31 cellular contexts compared by ENCODE assay signal in the genomic region with DNA sequence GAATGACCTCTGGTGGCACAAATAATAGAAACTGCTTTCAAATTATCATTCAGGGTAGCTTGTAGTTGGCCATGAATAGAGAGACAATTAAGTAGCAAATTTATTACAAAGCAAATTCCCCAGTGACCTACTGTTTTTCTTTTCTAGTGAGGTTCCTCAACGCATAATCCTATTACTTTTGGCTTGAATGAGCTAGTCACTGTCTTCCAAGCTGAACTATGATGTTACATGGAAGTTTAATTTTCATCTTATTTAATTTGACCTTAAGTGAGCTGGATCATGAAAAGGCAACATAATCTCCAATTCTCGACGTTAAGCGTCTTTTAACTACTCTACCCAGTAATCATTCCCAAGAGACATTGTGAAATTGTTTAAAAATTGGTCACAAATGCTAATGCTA.
"Had no signal": no experiment of that assay in that cellular context is flagged by ENCODE, and none has a peak within 500 bp of the region (broad histone marks: within the 10 kb centered on the region; RNA-seq: fewer than 3 reads in every experiment).

No MANE protein-coding gene starts in this region.

- H3K9me3 ChIP-seq: adrenal gland, ascending aorta, body of pancreas, breast epithelium had no signal

- H3K27me3 ChIP-seq: adrenal gland, ascending aorta, body of pancreas, brain microvascular endothelial cell, cardiac muscle cell had no signal

- H3K4me3 ChIP-seq: adrenal gland, ascending aorta, body of pancreas, breast epithelium, cardiac muscle cell had no signal

- H3K4me1 ChIP-seq: adrenal gland, ascending aorta, body of pancreas, breast epithelium had no signal

- DNase-seq: activated effector memory CD4-positive, alpha-beta T cell treated with anti-CD3 and anti-CD28 coated beads, Interleukin-2, amount 50 U/mL, for 16 hours; activated effector memory CD4-positive, alpha-beta T cell treated with Interleukin-2 at 50 U/mL for 16 hours; activated gamma-delta T cell; activated gamma-delta T cell treated with Interleukin-2 at 50 U/mL for 16 hours; activated naive CD4-positive, alpha-beta T cell; activated naive CD4-positive, alpha-beta T cell treated with anti-CD3 and anti-CD28 coated beads for 36 hours; activated naive CD4-positive, alpha-beta T cell treated with anti-CD3 and anti-CD28 coated beads, Interleukin-2, amount 10 ng/mL, durations not matched to agents 7 days and 5 days; activated naive CD4-positive, alpha-beta T cell treated with anti-CD3 and anti-CD28 coated beads, Interleukin-2, amount 50 U/mL, for 16 hours; activated naive CD4-positive, alpha-beta T cell treated with Interleukin-2 at 50 U/mL for 16 hours; activated naive CD8-positive, alpha-beta T cell treated with anti-CD3 and anti-CD28 coated beads for 36 hours; activated naive CD8-positive, alpha-beta T cell treated with anti-CD3 and anti-CD28 coated beads, Interleukin-2, amount 10 ng/mL, durations not matched to agents 7 days and 5 days; activated naive CD8-positive, alpha-beta T cell treated with anti-CD3 and anti-CD28 coated beads, Interleukin-2, amount 50 U/mL, for 24 hours; activated T-cell treated with anti-CD3 and anti-CD28 coated beads, Interleukin-2, amount 50 U/mL, for 24 hours; activated T-cell treated with anti-CD3 and anti-CD28 coated beads, Interleukin-2, amount 50 U/mL, for 4 hours; activated T-cell treated with anti-CD3 and anti-CD28 coated beads, Interleukin-2, amount 50 U/mL, for 48 hours; activated T-cell treated with anti-CD3 and anti-CD28 coated beads, Interleukin-2, amount 50 U/mL, for 72 hours; adrenal gland; amniotic stem cell; amygdala; anterior cingulate cortex; aorta; body of pancreas; brain microvascular endothelial cell; caudate nucleus; central memory CD4-positive, alpha-beta T cell; cerebellar nuclear complex had no signal

- H3K27ac ChIP-seq: adrenal gland, ascending aorta, body of pancreas, brain microvascular endothelial cell, breast epithelium, cardiac muscle cell had no signal

- H3K36me3 ChIP-seq: adrenal gland, ascending aorta, brain microvascular endothelial cell, breast epithelium, cardiac muscle cell had no signal

- ATAC-seq: activated naive CD4-positive, alpha-beta T cell treated with anti-CD3 and anti-CD28 coated beads, Interleukin-2, amount 50 U/mL, for 72 hours; activated naive CD8-positive, alpha-beta T cell treated with anti-CD3 and anti-CD28 coated beads, Interleukin-2, amount 50 U/mL, for 24 hours; activated T-cell treated with anti-CD3 and anti-CD28 coated beads, Interleukin-2, amount 50 U/mL, for 4 hours; activated T-cell treated with anti-CD3 and anti-CD28 coated beads, Interleukin-2, amount 50 U/mL, for 72 hours; activated T-helper 17 cell treated with anti-CD3 and anti-CD28 coated beads, Interleukin-2, amount 50 U/mL, for 72 hours; body of pancreas had no signal
